In the genomic region with DNA sequence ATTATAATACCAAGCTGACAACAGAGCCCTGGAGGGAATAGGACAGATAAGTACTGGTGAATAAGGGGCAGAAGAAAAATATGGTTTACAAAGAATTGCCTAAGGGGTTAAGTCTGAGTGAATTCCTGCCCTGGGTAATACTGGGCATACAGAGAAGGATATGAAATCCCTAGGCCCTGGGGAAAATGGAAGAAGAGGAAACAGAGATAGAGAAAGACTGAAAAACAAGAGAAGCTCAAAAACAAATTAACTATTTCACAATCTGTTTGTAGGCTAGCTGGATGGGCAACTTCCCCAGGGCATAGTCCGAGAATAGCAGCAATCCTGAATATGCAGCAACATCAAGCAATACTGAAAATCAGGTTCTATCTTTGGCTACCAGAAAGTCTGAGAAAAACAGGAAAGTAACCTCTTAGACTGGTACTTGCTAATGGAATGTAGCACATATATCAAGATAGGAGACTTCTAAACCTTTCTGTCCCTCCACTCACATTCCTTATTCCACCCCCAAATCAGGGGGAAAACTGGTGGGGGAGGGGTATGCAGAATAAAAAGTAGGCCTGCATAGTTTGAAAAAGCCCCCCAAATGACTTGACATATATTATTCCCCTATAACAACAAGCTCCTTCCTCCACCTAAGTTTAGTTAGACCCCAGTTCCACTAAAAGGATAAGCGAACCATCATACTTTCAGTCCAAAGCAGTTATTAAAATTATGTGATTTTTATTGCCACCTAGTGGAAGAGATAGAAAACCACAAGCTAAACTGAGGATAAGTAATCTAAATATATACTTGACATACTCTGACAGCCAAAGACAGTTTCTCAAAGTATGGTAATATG, we compare ENCODE assay signal across 8 cellular contexts. TPM values are rescaled to one million over a fixed set of nuclear protein-coding genes. Genes with fewer than 3 reads are reported as not detected.
A peak's percentile ranks its signal among the peaks of the same experiment; 100 is the strongest.
DNase-seq lines count a peak whose midpoint lies in the region; ATAC-seq, FAIRE-seq and TF ChIP-seq lines count a peak whose summit lies in the region.

No MANE protein-coding gene starts in this region.

- no peaks in the 10 kb centered on the region for H3K4me1 Mint-ChIP-seq in activated T-cell treated with anti-CD3 and anti-CD28 coated beads, Interleukin-2, amount 50 U/mL, for 72 hours (ENCODE audit: low read depth)

- peak; percentile 50 for TF ChIP-seq CTCF in astrocyte of the spinal cord (IDR thresholded peaks at IDR 0.05; ENCODE audit: low read depth, low read length)

- H3K27ac Mint-ChIP-seq in activated T-cell treated with anti-CD3 and anti-CD28 coated beads, Interleukin-2, amount 50 U/mL, for 72 hours, result peak overlapping the region; percentile 41

- no peak overlapping the region for H3K27ac ChIP-seq in stomach smooth muscle (ENCODE audit: low read length)

- peaks cover 9% of the 10 kb centered on the region for H3K4me1 ChIP-seq in stomach smooth muscle (ENCODE audit: control insufficient read depth, insufficient read depth, low read length)

- H3K36me3 Mint-ChIP-seq in activated T-cell treated with anti-CD3 and anti-CD28 coated beads, Interleukin-2, amount 50 U/mL, for 72 hours (ENCODE audit: insufficient read depth in 2 of 2), result no peaks in the 10 kb centered on the region

- peak overlapping the region in 1 of 2 donors; percentile 8 for H3K9ac ChIP-seq in stomach smooth muscle (ENCODE audit: low read length in 2 of 2)

- FAIRE-seq in GM12891 (lab: Jason Lieb, UNC), result no peak

- no peak overlapping the region for H3K4me3 Mint-ChIP-seq in activated T-cell treated with anti-CD3 and anti-CD28 coated beads, Interleukin-2, amount 50 U/mL, for 72 hours

- no peak for TF ChIP-seq POLR2A in GM12891 (IDR thresholded peaks at IDR 0.05; ENCODE audit: low read depth, low read length)

- DNase-seq in activated T-cell treated with anti-CD3 and anti-CD28 coated beads, Interleukin-2, amount 50 U/mL, for 72 hours, result no peak
- no peak for DNase-seq in activated T-cell treated with anti-CD3 and anti-CD28 coated beads, Interleukin-2, amount 50 U/mL, for 1 hour
- DNase-seq in NCI-H2171 treated with DMSO at 0.1 percent for 48 hours (lab: John Stamatoyannopoulos, UW) (peak; percentile 76), astrocyte of the spinal cord (ENCODE audit: low read depth, low spot score) (peak; percentile 70), iris pigment epithelial cell (ENCODE audit: low read depth) (peak; percentile 57), GM12891 (ENCODE audit: insufficient read length, low spot score) (no peak)

- H3K27me3 Mint-ChIP-seq in activated T-cell treated with anti-CD3 and anti-CD28 coated beads, Interleukin-2, amount 50 U/mL, for 72 hours (ENCODE audit: low read depth), result no peaks in the 10 kb centered on the region

- no peaks in the 10 kb centered on the region for H3K36me3 ChIP-seq in stomach smooth muscle (ENCODE audit: control insufficient read depth in 2 of 2, insufficient read depth in 2 of 2, low read length in 2 of 2)

- no peak overlapping the region for H3K4me3 ChIP-seq in astrocyte of the spinal cord (ENCODE audit: low read depth, low read length)
- H3K4me3 ChIP-seq in stomach smooth muscle (ENCODE audit: low read length in 2 of 2), result peak overlapping the region; percentile 20 to 45

- H3K27me3 ChIP-seq in stomach smooth muscle (ENCODE audit: control insufficient read depth in 1 of 2, insufficient read depth in 2 of 2, low read length in 2 of 2), result no peaks in the 10 kb centered on the region

- in situ Hi-C loops in astrocyte of the spinal cord (cut with HindIII; ENCODE audit: low sequenced_read_pairs), result no loop called here

- H3K9me3 ChIP-seq in stomach smooth muscle (ENCODE audit: control insufficient read depth in 2 of 2, low read length in 2 of 2), result no peaks in the 10 kb centered on the region

- no peaks in the 10 kb centered on the region for H3K9me3 Mint-ChIP-seq in activated T-cell treated with anti-CD3 and anti-CD28 coated beads, Interleukin-2, amount 50 U/mL, for 72 hours

- ATAC-seq in activated T-cell treated with anti-CD3 and anti-CD28 coated beads, Interleukin-2, amount 50 U/mL, for 72 hours (replicated peaks in 1 of 2), result peak in 1 of 2 donors; percentile 35
- ATAC-seq in GM21515 (IDR thresholded peaks at IDR 0.05; ENCODE audit: unreplicated experiment), result no peak

TF ChIP-seq in GM12891, 5 proteins besides CTCF, POLR2A, EP300 and RAD21:
- no peak for TF ChIP-seq TAF1 (IDR thresholded peaks at IDR 0.05; ENCODE audit: low read depth, low read length)
- TF ChIP-seq POLR2AphosphoS5 (IDR thresholded peaks at IDR 0.05; ENCODE audit: low read depth, low read length), result no peak

RNA-seq across cellular contexts. Expression of a gene that starts 20.6 kb away (rescaled TPM):
- total RNA-seq in activated T-cell treated with anti-CD3 and anti-CD28 coated beads, Interleukin-2, amount 50 U/mL, for 72 hours, result 10 to 100 TPM; 15.8 to 25.9 TPM
- 8.1 TPM for polyA plus RNA-seq in GM12891 (2012; ENCODE audit: low read depth, missing spikeins)

RNA-seq across cellular contexts. Expression of a gene that starts 46.4 kb away (rescaled TPM):
- total RNA-seq in activated T-cell treated with anti-CD3 and anti-CD28 coated beads, Interleukin-2, amount 50 U/mL, for 72 hours, result 1 to 10 TPM; 1.0 to 1.1 TPM
- polyA plus RNA-seq in GM12891 (2012; ENCODE audit: low read depth, missing spikeins), result 0.06 TPM

Comparison
In these comparisons a context has a peak if more than half of its experiments do, and no peak if none do; other contexts are left out.
1. DNase-seq: peak in NCI-H2171 treated with DMSO at 0.1 percent for 48 hours (single experiment), astrocyte of the spinal cord (single experiment) and iris pigment epithelial cell (single experiment); none in activated T-cell treated with anti-CD3 and anti-CD28 coated beads, Interleukin-2, amount 50 U/mL, for 72 hours (0 of 2), activated T-cell treated with anti-CD3 and anti-CD28 coated beads, Interleukin-2, amount 50 U/mL, for 1 hour (single experiment) and GM12891 (single experiment).